Comparison of ENCODE assay signal across 8 cellular contexts in genomic region chr19:38929929-38930775, GRCh38. TPM values are rescaled to one million over a fixed set of nuclear protein-coding genes. Genes with fewer than 3 reads are reported as not detected.
DNase-seq lines count a peak whose midpoint lies in the region; ATAC-seq and TF ChIP-seq lines count a peak whose summit lies in the region.

Gene SARS2, minus strand, starts transcription at chr19:38930763. Its CDS starts 27 bp downstream, at chr19:38930736.

- intact Hi-C loops in PC-9 (cut with micrococcal nuclease; ENCODE audit: unreplicated experiment): loop anchor here (1.0 to 5.0 kb wide), 10 partner anchors 30 to 527 kb away; partner anchors contain the start of genes ECH1, EIF3K, FAM98C and MAP4K1

- H3K27me3 Mint-ChIP-seq in activated T-cell treated with anti-CD3 and anti-CD28 coated beads, Interleukin-2, amount 50 U/mL, for 24 hours: no peaks in the 10 kb centered on the region

- POLR2A ChIA-PET in PC-9 (lab: Charles Lee; ENCODE audit: unreplicated experiment): interaction anchor here (0.6 to 1.4 kb wide), 7 partner anchors 44 to 481 kb away, joined by 3 to 13 read pairs (median 4); no protein-coding TSS in a partner anchor

- H3F3A ChIP-seq in PC-9 (ENCODE audit: insufficient read depth, low read depth): peaks cover 11% of the 10 kb centered on the region

- BruUV-seq in PC-9 (replicated peaks; lab: Mats Ljungman, UMichigan): TSS peak; percentile 53

- peak; percentile 69 for ATAC-seq in GM21737 (IDR thresholded peaks at IDR 0.05; ENCODE audit: unreplicated experiment)

- H3K27ac ChIP-seq in PC-9 (peak within 1 kb of the TSS; percentile 65), esophagus (ENCODE audit: low read depth in 2 of 2, low read length in 1 of 2) (peak within 1 kb of the TSS; percentile 69 to 97)

- CTCF ChIA-PET in PC-9 (lab: Charles Lee): interaction anchor here (0.5 to 3.3 kb wide), 15 partner anchors 22 to 689 kb away, joined by 3 to 13 read pairs (median 4); partner anchors contain the start of genes FAM98C and PSMD8

- H3K4me3 Mint-ChIP-seq in activated T-cell treated with anti-CD3 and anti-CD28 coated beads, Interleukin-2, amount 50 U/mL, for 24 hours: peak within 1 kb of the TSS; percentile 99

- peak within 1 kb of the TSS; percentile 95 for H3K9ac ChIP-seq in mucosa of stomach (ENCODE audit: low read length)

- no peaks in the 10 kb centered on the region for H3K27me3 ChIP-seq in PC-9 (ENCODE audit: insufficient read depth, low read depth)
- H3K27me3 ChIP-seq in esophagus (ENCODE audit: control insufficient read depth in 1 of 2, insufficient read depth in 2 of 2, low read length in 2 of 2): no peaks in the 10 kb centered on the region
- no peaks in the 10 kb centered on the region for H3K27me3 ChIP-seq in mucosa of stomach (ENCODE audit: control insufficient read depth, insufficient read depth, low read length)

- H3K36me3 Mint-ChIP-seq in activated T-cell treated with anti-CD3 and anti-CD28 coated beads, Interleukin-2, amount 50 U/mL, for 24 hours (ENCODE audit: low read depth): peaks cover 74% of the 10 kb centered on the region

- H3K27ac Mint-ChIP-seq in activated T-cell treated with anti-CD3 and anti-CD28 coated beads, Interleukin-2, amount 50 U/mL, for 24 hours: peak within 1 kb of the TSS; percentile 99

- H3K4me1 ChIP-seq in PC-9 (replicated peaks; ENCODE audit: insufficient read depth) (peaks cover 17% of the 10 kb centered on the region; the same call in 1 of the 2 replicates), esophagus (ENCODE audit: control insufficient read depth in 2 of 2, insufficient read depth in 2 of 2, low read length in 1 of 2) (peaks cover 3 to 5% of the 10 kb centered on the region in 2 donors), mucosa of stomach (ENCODE audit: control insufficient read depth, insufficient read depth, low read length) (peaks cover 11% of the 10 kb centered on the region)

- H3K4me2 ChIP-seq in PC-9: peak within 1 kb of the TSS; percentile 91

- peak within 1 kb of the TSS; percentile 86 for H3K4me3 ChIP-seq in PC-9
- H3K4me3 ChIP-seq in esophagus (ENCODE audit: low read depth in 1 of 2, low read length in 2 of 2): peak within 1 kb of the TSS; percentile 63 to 88
- H3K4me3 ChIP-seq in mucosa of stomach (ENCODE audit: low read length): peak within 1 kb of the TSS; percentile 70

- peaks cover 57% of the 10 kb centered on the region for H3K79me2 ChIP-seq in PC-9 (ENCODE audit: low read depth)

- H3K9me3 ChIP-seq in PC-9 (ENCODE audit: insufficient read depth, low read depth) (peaks cover 7% of the 10 kb centered on the region; the same call in 1 of the 2 replicates), esophagus (ENCODE audit: control insufficient read depth in 2 of 2, insufficient read depth in 1 of 2, low read depth in 1 of 2, low read length in 1 of 2) (no peaks in the 10 kb centered on the region), mucosa of stomach (ENCODE audit: control insufficient read depth, low read length) (no peaks in the 10 kb centered on the region)

- H3K9me2 ChIP-seq in PC-9 (ENCODE audit: insufficient read depth): no peaks in the 10 kb centered on the region

- peak within 1 kb of the TSS; percentile 81 for H2AFZ ChIP-seq in PC-9

- DNase-seq in DMS53 treated with DMSO at 0.1 percent for 48 hours (lab: John Stamatoyannopoulos, UW; ENCODE audit: unreplicated experiment) (peak; percentile 98), KG1 (lab: John Stamatoyannopoulos, UW) (peak; percentile 95), PC-9 (peak; percentile 86 to 92)
- peak; percentile 98 for DNase-seq in activated T-cell treated with anti-CD3 and anti-CD28 coated beads, Interleukin-2, amount 50 U/mL, for 24 hours
- peak; percentile 70 for DNase-seq in stimulated activated CD8-positive, alpha-beta memory T cell treated with anti-CD3 and anti-CD28 coated beads, Interleukin-7, amount 100 ng/mL, for 24 hours (ENCODE audit: low read depth)

- H4K20me1 ChIP-seq in PC-9 (ENCODE audit: insufficient read depth): no peaks in the 10 kb centered on the region; the same call in 1 of the 2 replicates

- TF ChIP-seq CTCF in PC-9 (conservative IDR thresholded peaks at IDR 0.05): peak; percentile 93

- peaks cover 3% of the 10 kb centered on the region for H3K9me3 Mint-ChIP-seq in activated T-cell treated with anti-CD3 and anti-CD28 coated beads, Interleukin-2, amount 50 U/mL, for 24 hours

- H3K4me1 Mint-ChIP-seq in activated T-cell treated with anti-CD3 and anti-CD28 coated beads, Interleukin-2, amount 50 U/mL, for 24 hours (ENCODE audit: low read depth): peaks cover 39% of the 10 kb centered on the region

- H3K36me3 ChIP-seq in PC-9 (ENCODE audit: low read depth) (no peaks in the 10 kb centered on the region), esophagus (ENCODE audit: control insufficient read depth in 2 of 2, insufficient read depth in 2 of 2, low read length in 1 of 2) (peaks cover 0 to 14% of the 10 kb centered on the region in 2 donors), mucosa of stomach (ENCODE audit: control insufficient read depth, insufficient read depth, low read length) (no peaks in the 10 kb centered on the region)

- 2% methylated on average over 49 of the region's 49 CpGs for WGBS in esophagus, 2 donors

RNA-seq across cellular contexts. Expression of gene SARS2, which starts in this region (rescaled TPM):
- total RNA-seq in PC-9 (2021): 33.7 and 34.9 TPM in 2 replicates
- 10 to 100 TPM; 27.4 to 43.9 TPM for polyA plus RNA-seq in esophagus

Comparison
In these comparisons a context has a peak if more than half of its experiments do, and no peak if none do; other contexts are left out.
1. Peak in every context shown above with its lines: DNase-seq, ATAC-seq, H3K4me3 ChIP-seq and H3K27ac ChIP-seq.